In the genomic region with DNA sequence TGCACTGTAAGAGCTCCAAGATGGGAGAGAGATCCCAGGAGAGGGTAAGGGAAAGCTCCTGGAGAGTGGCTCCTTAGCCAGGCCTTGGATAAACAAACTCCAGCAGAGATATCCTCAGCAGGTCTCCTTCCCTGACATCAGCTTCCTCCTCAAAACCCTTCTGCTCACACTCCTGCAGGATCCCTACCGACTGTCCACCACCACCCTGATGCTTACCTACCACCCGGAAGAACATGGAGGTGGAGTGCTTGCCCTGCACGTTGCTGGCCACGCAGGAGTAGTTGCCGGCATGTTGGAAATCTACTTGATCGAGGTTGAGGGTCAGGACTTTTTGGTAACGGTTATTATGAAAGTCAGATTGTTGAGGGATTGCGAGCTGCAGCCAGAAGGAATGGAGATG, we compare ENCODE assay signal across 24 cellular contexts. TPM values are rescaled to one million over a fixed set of nuclear protein-coding genes. Genes with fewer than 3 reads are reported as not detected.
"Had no signal": no experiment of that assay in that cellular context is flagged by ENCODE, and none has a peak within 500 bp of the region (broad histone marks: within the 10 kb centered on the region; RNA-seq: fewer than 3 reads in every experiment).

No MANE protein-coding gene starts in this region.

- H3K27ac ChIP-seq: adrenal gland, esophagus squamous epithelium, hepatocyte, neutrophil, SK-N-MC, skin epidermis, WERI-Rb-1 had no signal

- H2AFZ ChIP-seq: hepatocyte had no signal

- H3K4me1 Mint-ChIP-seq: activated naive CD4-positive, alpha-beta T cell treated with anti-CD3 and anti-CD28 coated beads, Interleukin-2, amount 50 U/mL, for 24 hours had no signal

- H3K36me3 Mint-ChIP-seq: activated naive CD4-positive, alpha-beta T cell treated with anti-CD3 and anti-CD28 coated beads, Interleukin-2, amount 50 U/mL, for 24 hours; natural killer cell had no signal

- H3K27ac Mint-ChIP-seq: activated naive CD4-positive, alpha-beta T cell treated with anti-CD3 and anti-CD28 coated beads, Interleukin-2, amount 50 U/mL, for 24 hours; memory B cell; natural killer cell; T-helper 1 cell treated with Interleukin-12 subunit alpha and Interleukin-12 subunit beta and Interleukin-4 antibody, amounts not matched to agents 30 μg/mL and 1 μg/mL, for 36 hours had no signal

- H3K9me3 ChIP-seq: adrenal gland, esophagus squamous epithelium, neutrophil had no signal

- H3K27me3 ChIP-seq: adrenal gland, hepatocyte, neutrophil had no signal

- H3K36me3 ChIP-seq: esophagus squamous epithelium, WERI-Rb-1 had no signal

- H3K4me3 ChIP-seq: adrenal gland, esophagus squamous epithelium, hepatocyte, SK-N-MC, skin epidermis had no signal

- DNase-seq: activated CD4-positive, alpha-beta T cell treated with anti-CD3 and anti-CD28 coated beads for 4 hours; activated effector memory CD4-positive, alpha-beta T cell treated with anti-CD3 and anti-CD28 coated beads, Interleukin-2, amount 50 U/mL, for 16 hours; caudate nucleus; esophagus squamous epithelium; kidney glomerular epithelial cell; left ventricle myocardium superior; natural killer cell; posterior cingulate gyrus; stimulated activated CD4-positive, alpha-beta T cell treated with anti-CD3 and anti-CD28 coated beads, Interleukin-4, amount 100 ng/mL, for 24 hours; stimulated activated naive CD4-positive, alpha-beta T cell; substantia nigra; trophoblast cell; WERI-Rb-1 had no signal

- H3K79me2 ChIP-seq: hepatocyte had no signal

- H3K9me3 Mint-ChIP-seq: activated naive CD4-positive, alpha-beta T cell treated with anti-CD3 and anti-CD28 coated beads, Interleukin-2, amount 50 U/mL, for 24 hours; memory B cell; natural killer cell; T-helper 1 cell treated with Interleukin-12 subunit alpha and Interleukin-12 subunit beta and Interleukin-4 antibody, amounts not matched to agents 30 μg/mL and 1 μg/mL, for 36 hours had no signal

- H3K4me3 Mint-ChIP-seq: activated naive CD4-positive, alpha-beta T cell treated with anti-CD3 and anti-CD28 coated beads, Interleukin-2, amount 50 U/mL, for 24 hours; memory B cell; natural killer cell; T-helper 1 cell treated with Interleukin-12 subunit alpha and Interleukin-12 subunit beta and Interleukin-4 antibody, amounts not matched to agents 30 μg/mL and 1 μg/mL, for 36 hours had no signal

- H3K4me2 ChIP-seq: hepatocyte had no signal

RNA-seq across cellular contexts. Expression of gene CSF1R, which starts 9.3 kb away (rescaled TPM):
- total RNA-seq: activated CD8-positive, alpha-beta memory T cell treated with anti-CD3 and anti-CD28 coated beads for 36 hours; endothelial cell of umbilical vein; glomerular endothelial cell had no signal
- polyA plus RNA-seq: endothelial cell of umbilical vein had no signal
